Comparison of ENCODE assay signal across 1 cellular context in genomic region chr21:15520811-15521643, GRCh38.
TF ChIP-seq lines count a peak whose summit lies in the region.

No MANE protein-coding gene starts in this region.

TF ChIP-seq in HepG2, 621 proteins besides CTCF, POLR2A, EP300 and RAD21 (continued from another document):
- TF ChIP-seq STAG1 (CRISPR knock-in tag; IDR thresholded peaks at IDR 0.05) (peak; percentile 25), ZMAT3 (CRISPR knock-in tag; conservative IDR thresholded peaks at IDR 0.05) (no peak), ZNF557 (CRISPR knock-in tag; IDR thresholded peaks at IDR 0.05) (no peak), KLF9 (CRISPR knock-in tag; IDR thresholded peaks at IDR 0.05; ENCODE audit: low read depth) (no peak), SRSF4 (IDR thresholded peaks at IDR 0.05; ENCODE audit: low read depth, low read length, poor library complexity, severe bottlenecking) (no peak), ZBTB40 (IDR thresholded peaks at IDR 0.05) (no peak), ZBTB40 (CRISPR knock-in tag; IDR thresholded peaks at IDR 0.05) (peak; percentile 82; the same call in 1 of the 2 replicates), ISL2 (CRISPR knock-in tag; IDR thresholded peaks at IDR 0.05) (no peak), ZNF207 (IDR thresholded peaks at IDR 0.05; ENCODE audit: borderline replicate concordance) (no peak), ZBTB4 (CRISPR knock-in tag; IDR thresholded peaks at IDR 0.05; ENCODE audit: borderline replicate concordance) (no peak)
TF ChIP-seq in HepG2: peak in this region for 4.
